ENCODE assay signal across 9 cellular contexts in the genomic region with DNA sequence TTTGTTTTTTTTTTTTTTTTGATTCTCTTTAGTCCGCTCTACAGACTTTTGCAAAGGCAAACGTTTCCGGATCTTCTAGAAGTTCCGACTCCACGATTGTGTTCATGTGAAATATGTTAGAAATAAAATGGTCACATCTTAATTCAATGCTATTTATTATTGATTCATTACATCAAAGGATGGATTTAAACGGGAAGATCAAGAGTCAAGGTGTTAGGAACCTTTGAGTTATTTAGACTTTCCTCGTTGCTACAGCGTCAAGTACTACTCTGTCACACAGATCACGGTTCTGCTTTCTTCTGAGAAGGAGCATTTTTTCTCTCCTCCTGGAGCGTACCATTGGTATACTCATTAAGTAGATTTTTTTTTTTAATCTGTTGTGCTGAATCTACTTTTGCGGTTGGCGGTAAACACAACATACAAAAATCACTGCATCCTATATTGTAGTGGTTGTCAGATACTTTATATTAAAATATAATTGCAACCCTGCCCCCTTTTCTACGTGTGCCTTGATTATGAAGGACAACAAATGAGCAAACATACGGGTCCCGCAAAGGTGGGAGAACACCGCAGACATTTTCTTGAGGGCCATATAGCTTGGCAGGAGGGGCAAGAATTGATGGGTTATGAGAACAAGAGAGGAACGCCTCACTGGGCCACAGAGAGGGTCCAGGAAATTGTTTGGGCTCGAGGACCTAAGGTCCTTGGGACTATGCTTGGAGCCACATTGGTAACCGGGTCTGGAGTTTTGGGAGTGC. TPM values are rescaled to one million over a fixed set of nuclear protein-coding genes. Genes with fewer than 3 reads are reported as not detected.
A peak's percentile ranks its signal among the peaks of the same experiment; 100 is the strongest.
DNase-seq lines count a peak whose midpoint lies in the region; ATAC-seq and TF ChIP-seq lines count a peak whose summit lies in the region.
"Had no signal": no experiment of that assay in that cellular context is flagged by ENCODE, and none has a peak within 500 bp of the region (broad histone marks: within the 10 kb centered on the region; RNA-seq: fewer than 3 reads in every experiment).

No MANE protein-coding gene starts in this region.

- H3K27ac ChIP-seq in AG04450 (ENCODE audit: low read depth, low read length) (no peak overlapping the region), iPS-20b (ENCODE audit: low read length) (no peak overlapping the region)

- intact Hi-C loops in posterior vena cava (cut with DNase I), result no loop called here

- ATAC-seq in HG02870 (IDR thresholded peaks at IDR 0.05; ENCODE audit: unreplicated experiment), result no peak

- H3K4me3 ChIP-seq in AG04450 (ENCODE audit: low read depth, low read length) (peak overlapping the region; percentile 62), WI38 (ENCODE audit: low read depth, low read length) (peak overlapping the region; percentile 70), iPS-20b (ENCODE audit: low read length) (peak overlapping the region; percentile 91)

- H3K4me1 ChIP-seq in iPS-20b (ENCODE audit: insufficient read depth, low read length), result 0 out of 2 replicates have a peak, but pooled peaks cover 3% of the 10 kb centered on the region

- no peaks in the 10 kb centered on the region for H3K27me3 ChIP-seq in AG04450 (ENCODE audit: control insufficient read depth, insufficient read depth, low read length)
- no peaks in the 10 kb centered on the region for H3K27me3 ChIP-seq in iPS-20b (ENCODE audit: insufficient read depth, low read length)
- H3K27me3 ChIP-seq: pancreas had no signal

- CTCF ChIA-PET in AG04450 (lab: Charles Lee) (interaction anchor here (0.6 to 2.6 kb wide), 7 partner anchors 17 to 536 kb away, joined by 3 to 11 read pairs (median 5); a partner anchor contains a TSS), HEK293T (lab: Yijun Ruan, JAX) (interaction anchor here (1.0 to 1.3 kb wide), 3 partner anchors 14 to 40 kb away, joined by 3 to 4 read pairs (median 3); no protein-coding TSS in a partner anchor)

- H3K36me3 ChIP-seq in iPS-20b (ENCODE audit: insufficient read depth, low read depth, low read length), result no peaks in the 10 kb centered on the region
- H3K36me3 ChIP-seq: pancreas had no signal

- H3K9ac ChIP-seq in iPS-20b (ENCODE audit: low read depth, low read length), result peak overlapping the region; percentile 54; the same call in 1 of the 2 replicates

- no peaks in the 10 kb centered on the region; the same call in 1 of the 2 replicates for H3K9me3 ChIP-seq in AG04450 (ENCODE audit: control insufficient read depth, insufficient read depth, low read length)
- no peaks in the 10 kb centered on the region for H3K9me3 ChIP-seq in iPS-20b (ENCODE audit: insufficient read depth, low read depth, low read length)
- H3K9me3 ChIP-seq: pancreas had no signal

- DNase-seq in AG04450 (ENCODE audit: low read depth, low spot score) (no peak), HEK293T (ENCODE audit: extremely low spot score) (no peak), posterior vena cava (ENCODE audit: low spot score) (no peak), UCSD-AML1 (lab: John Stamatoyannopoulos, UW; ENCODE audit: unreplicated experiment) (no peak)
- DNase-seq in activated CD4-positive, alpha-beta T cell treated with anti-CD3 and anti-CD28 coated beads, Interleukin-2, amount 50 U/mL, for 1 hour, result no peak

- no peak for TF ChIP-seq CTCF in AG04450 (IDR thresholded peaks at IDR 0.05; ENCODE audit: low read depth, low read length)
- no peak for TF ChIP-seq CTCF in WI38 (IDR thresholded peaks at IDR 0.05; ENCODE audit: low read depth, low read length)

- POLR2A ChIA-PET in AG04450 (lab: Yijun Ruan, JAX) (interaction anchor here (0.8 to 1.4 kb wide), 2 partner anchors 19 to 234 kb away, joined by 3 to 8 read pairs; no protein-coding TSS in a partner anchor), HEK293T (lab: Yijun Ruan, JAX) (interaction anchor here (1.0 to 6.3 kb wide), 7 partner anchors 14 to 591 kb away, joined by 3 to 45 read pairs (median 3); a partner anchor contains a TSS)

TF ChIP-seq in HEK293T, 16 proteins besides CTCF, POLR2A, EP300 and RAD21:
- TF ChIP-seq ZNF384 (IDR thresholded peaks at IDR 0.05), result no peak
- TF ChIP-seq SUZ12 (IDR thresholded peaks at IDR 0.05), result no peak
- TF ChIP-seq L3MBTL2 (conservative IDR thresholded peaks at IDR 0.05), result 0 out of 2 replicates have a peak, but pooled peaks have one; percentile 8

RNA-seq across cellular contexts. Expression of a gene that starts 17.5 kb away (rescaled TPM):
- polyA plus RNA-seq in AG04450 (2011; rRNA removed), result 59.0 and 72.3 TPM in 2 replicates
- 18.6 and 27.4 TPM in 2 replicates for polyA minus RNA-seq in AG04450 (2011; rRNA and poly(A)+ RNA removed)
- total RNA-seq in posterior vena cava, result 10 to 100 TPM; 54.2 to 62.0 TPM

RNA-seq across cellular contexts. Expression of a gene that starts 41.1 kb away (rescaled TPM):
- polyA plus RNA-seq in AG04450 (2011; rRNA removed), result 12.8 and 14.9 TPM in 2 replicates
- 9.6 and 9.7 TPM in 2 replicates for polyA minus RNA-seq in AG04450 (2011; rRNA and poly(A)+ RNA removed)
- total RNA-seq in posterior vena cava, result 10 to 100 TPM; 10.3 to 11.5 TPM

RNA-seq across cellular contexts. Expression of a gene that starts 55.6 kb away (rescaled TPM):
- polyA plus RNA-seq in AG04450 (2011; rRNA removed), result 0.04 TPM in 1 of 2 replicates, not detected in the other
- not detected in 2 replicates for polyA minus RNA-seq in AG04450 (2011; rRNA and poly(A)+ RNA removed)
- total RNA-seq in posterior vena cava, result not detected
- total RNA-seq: pancreas had no signal
- polyA plus RNA-seq: pancreas had no signal
